ENCODE assay signal across 18 cellular contexts in genomic region chr1:183586897-183587296, GRCh38. TPM values are rescaled to one million over a fixed set of nuclear protein-coding genes. Genes with fewer than 3 reads are reported as not detected.
"Had no signal": no experiment of that assay in that cellular context is flagged by ENCODE, and none has a peak within 500 bp of the region (broad histone marks: within the 10 kb centered on the region; RNA-seq: fewer than 3 reads in every experiment).

No MANE protein-coding gene starts in this region.

- H3K27ac ChIP-seq: psoas muscle, right lobe of liver, uterus had no signal

- H3K27me3 Mint-ChIP-seq: type B pancreatic cell had no signal

- H3K36me3 Mint-ChIP-seq: mesothelial cell of epicardium, type B pancreatic cell had no signal

- DNase-seq: cerebellar nuclear complex; dermis blood vessel endothelial cell; endodermal cell; foreskin melanocyte; heart left ventricle; hippocampal formation; kidney glomerular epithelial cell; psoas muscle; retina; right lobe of liver; stimulated activated CD4-positive, alpha-beta T cell treated with anti-CD3 and anti-CD28 coated beads, Interleukin-2, amount 100 ng/mL, for 24 hours; stimulated activated CD4-positive, alpha-beta T cell treated with anti-CD3 and anti-CD28 coated beads, Interleukin-4, amount 100 ng/mL, for 4 hours; stimulated activated naive CD4-positive, alpha-beta T cell; uterus had no signal

- H3K9me3 ChIP-seq: heart left ventricle, psoas muscle, right lobe of liver, uterus had no signal

- H3K4me1 Mint-ChIP-seq: mesothelial cell of epicardium, nephron had no signal

- ATAC-seq: heart left ventricle, psoas muscle, right lobe of liver had no signal

- H3K27ac Mint-ChIP-seq: endodermal cell, mesothelial cell of epicardium, nephron, type B pancreatic cell had no signal

- H3K9me3 Mint-ChIP-seq: endodermal cell, mesothelial cell of epicardium, nephron, type B pancreatic cell had no signal

- H3K4me1 ChIP-seq: psoas muscle, right lobe of liver, uterus had no signal

- H3K4me3 ChIP-seq: psoas muscle, right lobe of liver, uterus had no signal

- H3K4me3 Mint-ChIP-seq: endodermal cell, mesothelial cell of epicardium, nephron, type B pancreatic cell had no signal

- H3K36me3 ChIP-seq: right lobe of liver, uterus had no signal

- H3K27me3 ChIP-seq: heart left ventricle, right lobe of liver, uterus had no signal

RNA-seq across cellular contexts. Expression of gene NCF2, which starts 3.4 kb away (rescaled TPM):
- total RNA-seq: dermis blood vessel endothelial cell, endothelial cell of umbilical vein, mesothelial cell of epicardium had no signal
